Comparison of ENCODE assay signal across 2 cellular contexts in the genomic region with DNA sequence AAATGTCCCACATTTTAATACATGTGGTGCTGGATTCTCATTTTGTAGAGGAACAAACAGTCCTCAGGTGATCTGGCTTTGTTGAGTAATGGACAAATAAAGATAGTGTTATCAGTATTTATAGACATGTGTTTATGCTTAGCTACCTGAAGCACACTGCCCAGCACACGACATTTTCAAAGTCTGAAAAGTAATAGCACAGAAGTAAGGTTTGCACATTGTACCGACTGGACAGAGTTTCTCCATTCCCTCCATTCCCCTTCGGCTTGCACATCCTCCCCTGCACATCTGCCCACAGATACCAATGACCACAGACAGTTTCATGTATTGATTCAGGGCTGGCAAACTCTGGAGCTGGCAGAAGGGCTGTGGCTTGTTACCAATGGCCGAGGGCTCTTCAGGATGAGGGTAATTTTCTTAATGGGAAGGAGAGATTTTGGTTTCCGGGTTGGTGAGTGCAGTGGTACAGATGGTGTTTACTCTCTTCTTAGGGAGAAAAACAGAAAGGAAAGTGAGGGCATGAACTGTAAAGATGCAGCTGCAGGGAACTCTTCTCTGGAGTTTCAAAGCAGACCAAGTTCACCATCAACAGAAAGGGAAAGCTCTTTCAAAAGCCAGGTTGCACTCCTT.
TF ChIP-seq lines count a peak whose summit lies in the region.

No MANE protein-coding gene starts in this region.

TF ChIP-seq in liver, 16 proteins besides CTCF, POLR2A, EP300 and RAD21:
- TF ChIP-seq YY1 (IDR thresholded peaks at IDR 0.05) (no peak), RXRA (IDR thresholded peaks at IDR 0.05) (peak in 1 of 2 donors; percentile 39), HNF4A (conservative IDR thresholded peaks at IDR 0.05) (peak in 1 of 2 donors; percentile 50)
- TF ChIP-seq, protein P1, sequence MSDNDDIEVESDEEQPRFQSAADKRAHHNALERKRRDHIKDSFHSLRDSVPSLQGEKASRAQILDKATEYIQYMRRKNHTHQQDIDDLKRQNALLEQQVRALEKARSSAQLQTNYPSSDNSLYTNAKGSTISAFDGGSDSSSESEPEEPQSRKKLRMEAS (IDR thresholded peaks at IDR 0.05) = peak; percentile 31
TF ChIP-seq in liver: peak in this region for 3.

TF ChIP-seq in HepG2, 621 proteins besides CTCF, POLR2A, EP300 and RAD21:
- TF ChIP-seq KDM5A (IDR thresholded peaks at IDR 0.05; ENCODE audit: borderline replicate concordance, low read length) (no peak), MYNN (CRISPR knock-in tag; IDR thresholded peaks at IDR 0.05; ENCODE audit: low read depth) (no peak), GRHL1 (CRISPR knock-in tag; conservative IDR thresholded peaks at IDR 0.05) (no peak), NCOA5 (CRISPR knock-in tag; IDR thresholded peaks at IDR 0.05) (no peak), ZBTB20 (CRISPR knock-in tag; IDR thresholded peaks at IDR 0.05; ENCODE audit: borderline replicate concordance, low read depth) (no peak), NCOA2 (CRISPR knock-in tag; IDR thresholded peaks at IDR 0.05) (no peak), LCORL (IDR thresholded peaks at IDR 0.05) (no peak), LCORL (CRISPR knock-in tag; IDR thresholded peaks at IDR 0.05) (no peak), ZNF160 (CRISPR knock-in tag; IDR thresholded peaks at IDR 0.05) (no peak), ZNF878 (CRISPR knock-in tag; IDR thresholded peaks at IDR 0.05) (no peak), ZNF451 (CRISPR knock-in tag; IDR thresholded peaks at IDR 0.05) (no peak), CEBPG (CRISPR knock-in tag; IDR thresholded peaks at IDR 0.05) (no peak), TCF12 (IDR thresholded peaks at IDR 0.05) (no peak), TCF12 (CRISPR knock-in tag; IDR thresholded peaks at IDR 0.05) (no peak), ETV5 (CRISPR knock-in tag; IDR thresholded peaks at IDR 0.05; ENCODE audit: borderline replicate concordance) (no peak)
TF ChIP-seq in HepG2: peak in this region for 0.
